Comparison of ENCODE assay signal across 8 cellular contexts in the genomic region with DNA sequence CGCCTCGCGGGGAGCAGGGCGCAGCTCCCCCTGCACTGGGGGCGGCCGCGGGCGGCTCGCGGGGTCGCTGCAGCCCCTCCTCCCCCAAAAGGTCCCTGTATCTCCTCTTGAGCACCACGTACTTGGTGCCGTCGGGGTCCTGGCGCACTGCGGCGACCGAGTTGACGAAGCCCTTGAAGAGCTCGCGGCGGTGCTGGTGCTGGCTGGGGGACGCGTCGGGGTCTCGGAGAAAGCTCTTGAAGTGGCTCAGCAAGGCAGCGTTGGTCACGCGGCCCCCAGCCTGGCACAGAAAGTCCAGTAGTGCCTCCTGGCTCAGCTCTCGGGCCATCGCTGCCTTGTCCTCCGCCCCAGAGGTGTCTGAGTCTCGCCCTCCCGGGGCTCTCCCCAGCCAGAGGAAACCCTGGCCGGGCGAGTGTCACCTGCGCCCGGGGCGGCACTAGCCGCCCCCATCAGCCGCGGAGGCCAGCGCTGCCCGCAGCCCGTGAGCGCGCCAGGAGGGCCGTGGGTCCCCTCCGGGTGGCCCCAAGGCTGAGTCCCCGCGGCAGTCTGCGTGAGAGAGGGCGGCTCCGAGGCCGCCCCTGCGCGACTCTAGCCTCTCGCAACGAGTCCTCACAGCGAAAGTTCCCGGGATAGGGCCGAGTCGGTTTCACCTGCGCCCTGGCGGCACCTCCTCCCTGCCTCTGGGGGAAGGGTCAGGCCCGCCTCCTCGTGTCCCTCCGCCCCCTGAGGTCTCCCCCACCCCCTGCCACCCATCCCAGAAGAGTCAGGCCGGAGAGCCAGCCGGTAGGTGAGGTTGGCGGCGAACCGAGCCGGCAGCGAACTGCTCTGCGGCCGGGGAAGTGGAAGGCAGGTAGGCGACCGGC. TPM values are rescaled to one million over a fixed set of nuclear protein-coding genes. Genes with fewer than 3 reads are reported as not detected.
DNase-seq lines count a peak whose midpoint lies in the region; ATAC-seq and TF ChIP-seq lines count a peak whose summit lies in the region.

A gene with protein sequence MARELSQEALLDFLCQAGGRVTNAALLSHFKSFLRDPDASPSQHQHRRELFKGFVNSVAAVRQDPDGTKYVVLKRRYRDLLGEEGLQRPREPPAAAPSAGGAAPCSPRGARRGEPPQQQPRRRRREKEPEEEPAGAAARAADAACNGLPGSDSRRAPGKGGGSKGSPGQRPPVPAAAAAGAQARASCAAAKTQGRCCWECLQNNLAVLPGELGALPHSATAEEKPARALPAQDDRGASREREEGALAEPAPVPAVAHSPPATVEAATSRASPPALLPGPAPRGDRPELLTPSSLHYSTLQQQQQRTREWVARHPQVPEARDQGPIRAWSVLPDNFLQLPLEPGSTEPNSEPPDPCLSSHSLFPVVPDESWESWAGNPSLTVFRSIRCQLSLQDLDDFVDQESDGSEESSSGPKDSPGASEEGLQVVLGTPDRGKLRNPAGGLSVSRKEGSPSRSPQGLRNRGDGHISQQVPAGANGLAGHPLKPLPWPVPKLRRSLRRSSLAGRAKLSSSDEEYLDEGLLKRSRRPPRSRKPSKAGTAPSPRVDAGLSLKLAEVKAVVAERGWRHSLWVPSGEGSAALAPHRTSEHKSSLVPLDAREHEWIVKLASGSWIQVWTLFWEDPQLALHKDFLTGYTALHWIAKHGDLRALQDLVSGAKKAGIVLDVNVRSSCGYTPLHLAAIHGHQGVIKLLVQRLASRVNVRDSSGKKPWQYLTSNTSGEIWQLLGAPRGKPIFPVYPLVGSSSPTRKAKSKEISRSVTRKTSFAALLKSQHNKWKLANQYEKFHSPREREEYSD (minus strand): TSS at position 623 of the 863 bp plus-strand sequence. CDS start 295 bp downstream, at position 328.

- peak within 1 kb of the TSS; percentile 32 to 57 (median 50) for H3K4me3 ChIP-seq in heart left ventricle
- H3K4me3 ChIP-seq in prostate gland = peak within 1 kb of the TSS; percentile 52 to 60

- WGBS in heart left ventricle, 4 donors = 3 to 13% (median 3%) methylated on average over 18 to 79 of the region's 79 CpGs
- WGBS in prostate gland = 2% methylated on average over 68 of the region's 79 CpGs

- H3K36me3 ChIP-seq in heart left ventricle = no peaks in the 10 kb centered on the region
- no peaks in the 10 kb centered on the region for H3K36me3 ChIP-seq in prostate gland

- TF ChIP-seq CTCF in GM20000 (IDR thresholded peaks at IDR 0.05; ENCODE audit: extremely low read depth, missing control alignments) (no peak), heart left ventricle (IDR thresholded peaks at IDR 0.05) (no peak), prostate gland (IDR thresholded peaks at IDR 0.05) (no peak)

- peaks cover 0 to 20% (median 10%) of the 10 kb centered on the region in 12 donors for H3K4me1 ChIP-seq in heart left ventricle
- H3K4me1 ChIP-seq in prostate gland (replicated peaks) = no peaks in the 10 kb centered on the region

- peak in 2 of 4 donors; percentile 55 to 68 for ATAC-seq in heart left ventricle
- ATAC-seq in HG03457 (IDR thresholded peaks at IDR 0.05; ENCODE audit: unreplicated experiment) = no peak
- ATAC-seq in HG02571 (IDR thresholded peaks at IDR 0.05; ENCODE audit: unreplicated experiment) = no peak

- intact Hi-C loops in heart left ventricle (cut with DNase I) (no loop called here), prostate gland (cut with DNase I) (no loop called here)

- H3K9me3 ChIP-seq in heart left ventricle (no peaks in the 10 kb centered on the region), prostate gland (no peaks in the 10 kb centered on the region)

- peak; percentile 41 for DNase-seq in AG20443 (ENCODE audit: low spot score)
- peak; percentile 63 for DNase-seq in GM20000 (ENCODE audit: low spot score)
- peak; percentile 32 for DNase-seq in NCI-H2196 treated with DMSO at 0.1 percent for 48 hours (lab: John Stamatoyannopoulos, UW; ENCODE audit: unreplicated experiment)
- DNase-seq in activated naive CD4-positive, alpha-beta T cell treated with Interleukin-2 at 50 U/mL for 16 hours = peak; percentile 41
- DNase-seq in heart left ventricle = peak in 1 of 5 donors; percentile 63
- DNase-seq in prostate gland (ENCODE audit: low spot score) = peak; percentile 70

- H3K27ac ChIP-seq in heart left ventricle (no peak within 1 kb of the TSS), prostate gland (peak within 1 kb of the TSS; percentile 78 to 81)

- peaks cover 9 to 61% (median 36%) of the 10 kb centered on the region in 9 donors for H3K27me3 ChIP-seq in heart left ventricle
- no peaks in the 10 kb centered on the region for H3K27me3 ChIP-seq in prostate gland (replicated peaks; ENCODE audit: insufficient read depth)

- TF ChIP-seq POLR2A in heart left ventricle (IDR thresholded peaks at IDR 0.05) (no peak), prostate gland (IDR thresholded peaks at IDR 0.05) (peak; percentile 77)

RNA-seq across cellular contexts. Expression of the gene that starts here (rescaled TPM):
- total RNA-seq in heart left ventricle (under 1 TPM in 2 of 9 donors, not detected in 7; 0.07 to 0.21 TPM), prostate gland (1 to 10 TPM; 1.8 to 3.9 TPM)
- polyA plus RNA-seq in heart left ventricle = not detected

Comparison
In these comparisons a context has a peak if more than half of its experiments do, and no peak if none do; other contexts are left out.
1. H3K27ac ChIP-seq: peak in prostate gland (2 of 2); none in heart left ventricle (0 of 12).